In the genomic region with DNA sequence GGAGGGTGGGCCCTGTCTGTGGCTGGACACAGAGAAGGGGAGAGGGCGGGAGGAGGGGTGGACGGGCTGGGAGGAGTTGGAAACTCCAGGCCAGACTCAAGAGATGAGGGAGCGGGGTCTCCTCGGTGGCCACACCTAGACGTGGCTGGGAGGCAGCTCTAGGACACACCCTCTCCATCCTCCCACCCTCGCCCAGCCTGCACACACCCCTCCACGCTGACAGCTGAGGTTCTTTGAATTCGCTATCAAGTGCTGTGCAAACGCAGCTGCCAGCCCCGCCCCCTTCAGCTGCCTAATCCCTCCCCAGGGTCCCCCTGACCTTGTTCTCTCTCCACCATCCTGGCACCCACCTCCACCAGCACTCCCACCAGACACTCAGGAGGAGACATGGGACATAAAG, we compare ENCODE assay signal across 17 cellular contexts. TPM values are rescaled to one million over a fixed set of nuclear protein-coding genes. Genes with fewer than 3 reads are reported as not detected.
DNase-seq lines count a peak whose midpoint lies in the region; TF ChIP-seq lines count a peak whose summit lies in the region.
"Had no signal": no experiment of that assay in that cellular context is flagged by ENCODE, and none has a peak within 500 bp of the region (broad histone marks: within the 10 kb centered on the region; RNA-seq: fewer than 3 reads in every experiment).

No MANE protein-coding gene starts in this region.

- intact Hi-C loops in ascending aorta (cut with DNase I) = no loop called here

- peak; percentile 39 for DNase-seq in DMS79 treated with DMSO at 0.1 percent for 48 hours (lab: John Stamatoyannopoulos, UW)
- peak; percentile 55 for DNase-seq in NCI-H187 treated with DMSO at 0.1 percent for 48 hours (lab: John Stamatoyannopoulos, UW)
- DNase-seq in NCI-H748 (lab: John Stamatoyannopoulos, UW; ENCODE audit: unreplicated experiment) = peak; percentile 95
- peak; percentile 63 for DNase-seq in myocyte (ENCODE audit: low read depth)
- no peak for DNase-seq in ecto neural progenitor cell (ENCODE audit: low spot score)
- DNase-seq in ascending aorta (ENCODE audit: low spot score in 2 of 2) = no peak
- no peak for DNase-seq in activated CD4-positive, alpha-beta T cell treated with anti-CD3 and anti-CD28 coated beads, Interleukin-2, amount 50 U/mL, for 1 hour
- no peak for DNase-seq in T-helper 2 cell
- DNase-seq: activated CD4-positive, alpha-beta T cell treated with anti-CD3 and anti-CD28 coated beads for 48 hours; activated T-cell treated with anti-CD3 and anti-CD28 coated beads, Interleukin-2, amount 50 U/mL, for 4 hours; amygdala; cortex of kidney; left cardiac atrium; NCI-H226; psoas muscle had no signal

- no peak overlapping the region for H3K27ac ChIP-seq in ascending aorta
- H3K27ac ChIP-seq: esophagus muscularis mucosa, psoas muscle, thoracic aorta had no signal

- H3K36me3 ChIP-seq in ascending aorta = no peaks in the 10 kb centered on the region
- H3K36me3 ChIP-seq: esophagus muscularis mucosa, thoracic aorta had no signal

- no peaks in the 10 kb centered on the region for H3K9me3 ChIP-seq in ascending aorta
- H3K9me3 ChIP-seq: esophagus muscularis mucosa, psoas muscle, thoracic aorta had no signal

- H3K4me3 ChIP-seq in ascending aorta = no peak overlapping the region
- H3K4me3 ChIP-seq: esophagus muscularis mucosa, psoas muscle, thoracic aorta had no signal

- H3K4me1 ChIP-seq in ascending aorta = no peaks in the 10 kb centered on the region
- H3K4me1 ChIP-seq: esophagus muscularis mucosa, psoas muscle had no signal

- no peaks in the 10 kb centered on the region for H3K27me3 ChIP-seq in ascending aorta
- H3K27me3 ChIP-seq: esophagus muscularis mucosa had no signal

- no peak for TF ChIP-seq CTCF in ascending aorta (IDR thresholded peaks at IDR 0.05)

RNA-seq across cellular contexts. Expression of a gene that starts 48.7 kb away (rescaled TPM):
- total RNA-seq in myocyte = 0.10 TPM in 1 of 2 replicates, not detected in the other
- polyA plus RNA-seq in myocyte (2012) = 1.3 TPM
- not detected for total RNA-seq in ascending aorta
- total RNA-seq: esophagus muscularis mucosa had no signal

Comparison
In these comparisons a context has a peak if more than half of its experiments do, and no peak if none do; other contexts are left out.
1. DNase-seq: peak in DMS79 treated with DMSO at 0.1 percent for 48 hours (single experiment), NCI-H187 treated with DMSO at 0.1 percent for 48 hours (single experiment), NCI-H748 (single experiment) and myocyte (single experiment); none in ecto neural progenitor cell (single experiment), ascending aorta (0 of 2), activated CD4-positive, alpha-beta T cell treated with anti-CD3 and anti-CD28 coated beads, Interleukin-2, amount 50 U/mL, for 1 hour (single experiment) and T-helper 2 cell (0 of 5).